31 cellular contexts compared by ENCODE assay signal in genomic region chr16:86244936-86245335, GRCh38.
"Had no signal": no experiment of that assay in that cellular context is flagged by ENCODE, and none has a peak within 500 bp of the region (broad histone marks: within the 10 kb centered on the region; RNA-seq: fewer than 3 reads in every experiment).

No MANE protein-coding gene starts in this region.

- H3K4me1 ChIP-seq: ascending aorta, breast epithelium, gastrocnemius medialis had no signal

- H3K36me3 Mint-ChIP-seq: activated naive CD4-positive, alpha-beta T cell treated with anti-CD3 and anti-CD28 coated beads, Interleukin-2, amount 10 ng/mL, durations not matched to agents 7 days and 5 days; activated naive CD4-positive, alpha-beta T cell treated with anti-CD3 and anti-CD28 coated beads, Interleukin-2, amount 50 U/mL, for 72 hours; activated naive CD8-positive, alpha-beta T cell treated with anti-CD3 and anti-CD28 coated beads, Interleukin-2, amount 10 ng/mL, durations not matched to agents 7 days and 5 days; brain had no signal

- H3K4me3 Mint-ChIP-seq: activated B cell treated with CpG ODN at 0.5 μM for 24 hours; activated CD4-positive, alpha-beta memory T cell treated with anti-CD3 and anti-CD28 coated beads, Interleukin-2, amount 10 ng/mL, durations not matched to agents 7 days and 5 days; activated naive CD4-positive, alpha-beta T cell treated with anti-CD3 and anti-CD28 coated beads, Interleukin-2, amount 10 ng/mL, durations not matched to agents 7 days and 5 days; activated naive CD8-positive, alpha-beta T cell treated with anti-CD3 and anti-CD28 coated beads, Interleukin-2, amount 10 ng/mL, durations not matched to agents 7 days and 5 days; activated T-cell treated with anti-CD3 and anti-CD28 coated beads, Interleukin-2, amount 50 U/mL, for 24 hours; activated T-cell treated with anti-CD3 and anti-CD28 coated beads, Interleukin-2, amount 50 U/mL, for 72 hours; brain; dendritic cell treated with granulocyte-macrophage colony-stimulating factor and Interleukin-4, amounts not matched to agents 40 ng/mL and 50 ng/mL, for 4 days; endodermal cell had no signal

- H3K9me3 ChIP-seq: ascending aorta, gastrocnemius medialis had no signal

- H3K36me3 ChIP-seq: ascending aorta, breast epithelium, cardiac muscle cell, gastrocnemius medialis, WERI-Rb-1 had no signal

- H3K27ac Mint-ChIP-seq: activated B cell treated with CpG ODN at 0.5 μM for 24 hours; activated CD4-positive, alpha-beta memory T cell treated with anti-CD3 and anti-CD28 coated beads, Interleukin-2, amount 10 ng/mL, durations not matched to agents 7 days and 5 days; activated naive CD4-positive, alpha-beta T cell treated with anti-CD3 and anti-CD28 coated beads, Interleukin-2, amount 10 ng/mL, durations not matched to agents 7 days and 5 days; activated naive CD4-positive, alpha-beta T cell treated with anti-CD3 and anti-CD28 coated beads, Interleukin-2, amount 50 U/mL, for 72 hours; activated naive CD8-positive, alpha-beta T cell treated with anti-CD3 and anti-CD28 coated beads, Interleukin-2, amount 10 ng/mL, durations not matched to agents 7 days and 5 days; activated T-cell treated with anti-CD3 and anti-CD28 coated beads, Interleukin-2, amount 50 U/mL, for 24 hours; activated T-cell treated with anti-CD3 and anti-CD28 coated beads, Interleukin-2, amount 50 U/mL, for 72 hours; brain; dendritic cell treated with granulocyte-macrophage colony-stimulating factor and Interleukin-4, amounts not matched to agents 40 ng/mL and 50 ng/mL, for 4 days; endodermal cell had no signal

- H3K4me1 Mint-ChIP-seq: activated B cell treated with CpG ODN at 0.5 μM for 24 hours; activated CD4-positive, alpha-beta memory T cell treated with anti-CD3 and anti-CD28 coated beads, Interleukin-2, amount 10 ng/mL, durations not matched to agents 7 days and 5 days; activated naive CD4-positive, alpha-beta T cell treated with anti-CD3 and anti-CD28 coated beads, Interleukin-2, amount 10 ng/mL, durations not matched to agents 7 days and 5 days; activated naive CD8-positive, alpha-beta T cell treated with anti-CD3 and anti-CD28 coated beads, Interleukin-2, amount 10 ng/mL, durations not matched to agents 7 days and 5 days; brain; endodermal cell had no signal

- H3K27ac ChIP-seq: ascending aorta, breast epithelium, cardiac muscle cell, coronary artery, dorsolateral prefrontal cortex, gastrocnemius medialis, WERI-Rb-1 had no signal

- DNase-seq: activated B cell treated with CpG ODN at 0.5 μM for 24 hours; activated CD4-positive, alpha-beta memory T cell treated with anti-CD3 and anti-CD28 coated beads, Interleukin-2, amount 10 ng/mL, durations not matched to agents 7 days and 5 days; activated CD4-positive, alpha-beta T cell treated with anti-CD3 and anti-CD28 coated beads for 48 hours; activated CD4-positive, alpha-beta T cell treated with anti-CD3 and anti-CD28 coated beads, Interleukin-2, amount 50 U/mL, for 4 hours; activated CD8-positive, alpha-beta memory T cell treated with anti-CD3 and anti-CD28 coated beads, Interleukin-2, amount 50 U/mL, for 48 hours; activated gamma-delta T cell; activated naive CD4-positive, alpha-beta T cell; activated naive CD4-positive, alpha-beta T cell treated with anti-CD3 and anti-CD28 coated beads, Interleukin-2, amount 10 ng/mL, durations not matched to agents 7 days and 5 days; activated naive CD8-positive, alpha-beta T cell treated with anti-CD3 and anti-CD28 coated beads, Interleukin-2, amount 10 ng/mL, durations not matched to agents 7 days and 5 days; activated T-cell treated with anti-CD3 and anti-CD28 coated beads for 4 hours; activated T-cell treated with anti-CD3 and anti-CD28 coated beads, Interleukin-2, amount 50 U/mL, for 24 hours; activated T-cell treated with anti-CD3 and anti-CD28 coated beads, Interleukin-2, amount 50 U/mL, for 72 hours; central memory CD4-positive, alpha-beta T cell; cerebellar nuclear complex; dorsolateral prefrontal cortex; effector memory CD4-positive, alpha-beta T cell; endodermal cell; foreskin fibroblast; gastrocnemius medialis; glutamatergic neuron; T-helper 2 cell; WERI-Rb-1 had no signal

- H3K4me3 ChIP-seq: ascending aorta, breast epithelium, cardiac muscle cell, coronary artery, dorsolateral prefrontal cortex, gastrocnemius medialis had no signal

- H3K9me3 Mint-ChIP-seq: activated B cell treated with CpG ODN at 0.5 μM for 24 hours; activated naive CD4-positive, alpha-beta T cell treated with anti-CD3 and anti-CD28 coated beads, Interleukin-2, amount 10 ng/mL, durations not matched to agents 7 days and 5 days; activated naive CD4-positive, alpha-beta T cell treated with anti-CD3 and anti-CD28 coated beads, Interleukin-2, amount 50 U/mL, for 72 hours; activated naive CD8-positive, alpha-beta T cell treated with anti-CD3 and anti-CD28 coated beads, Interleukin-2, amount 10 ng/mL, durations not matched to agents 7 days and 5 days; activated T-cell treated with anti-CD3 and anti-CD28 coated beads, Interleukin-2, amount 50 U/mL, for 24 hours; activated T-cell treated with anti-CD3 and anti-CD28 coated beads, Interleukin-2, amount 50 U/mL, for 72 hours; dendritic cell treated with granulocyte-macrophage colony-stimulating factor and Interleukin-4, amounts not matched to agents 40 ng/mL and 50 ng/mL, for 4 days had no signal

- H3K27me3 ChIP-seq: ascending aorta, cardiac muscle cell had no signal

- ATAC-seq: activated CD4-positive, CD25-positive, alpha-beta regulatory T cell treated with anti-CD3 and anti-CD28 coated beads, Interleukin-2, amount 50 U/mL, for 24 hours; activated naive CD4-positive, alpha-beta T cell treated with anti-CD3 and anti-CD28 coated beads, Interleukin-2, amount 50 U/mL, for 72 hours; activated T-cell treated with anti-CD3 and anti-CD28 coated beads, Interleukin-2, amount 50 U/mL, for 72 hours; esophagus mucosa; gastrocnemius medialis had no signal
